ENCODE assay signal across 8 cellular contexts in genomic region chr15:85618956-85619491, GRCh38.
DNase-seq lines count a peak whose midpoint lies in the region; ATAC-seq lines count a peak whose summit lies in the region.

No MANE protein-coding gene starts in this region.

- ATAC-seq in GM18909 (IDR thresholded peaks at IDR 0.05; ENCODE audit: poor library complexity, unreplicated experiment) (peak; percentile 64), HG03097 (IDR thresholded peaks at IDR 0.05; ENCODE audit: low FRiP score, unreplicated experiment) (no peak)
- ATAC-seq in naive thymus-derived CD4-positive, alpha-beta T cell: peak; percentile 77
- ATAC-seq in stimulated activated effector memory CD8-positive, alpha-beta T cell treated with anti-CD3 and anti-CD28 coated beads, Interleukin-12 subunit alpha, Interleukin-12 subunit beta, amount 100 ng/mL, for 72 hours: peak; percentile 91

- 2 to 10% methylated on average over 8 of the region's 8 CpGs for WGBS in esophagus, 2 donors

- no peaks in the 10 kb centered on the region for H3K27me3 ChIP-seq in esophagus (ENCODE audit: control insufficient read depth in 1 of 2, insufficient read depth in 2 of 2, low read length in 2 of 2)
- no peaks in the 10 kb centered on the region for H3K27me3 ChIP-seq in naive thymus-derived CD4-positive, alpha-beta T cell (ENCODE audit: control insufficient read depth in 2 of 2, insufficient read depth in 2 of 2, low read length in 2 of 2)

- intact Hi-C loops in naive thymus-derived CD4-positive, alpha-beta T cell (cut with micrococcal nuclease): loop anchor here (1.0 to 10.0 kb wide), 4 partner anchors 49 to 226 kb away; no protein-coding TSS in a partner anchor

- peaks cover 0 to 2% of the 10 kb centered on the region in 2 donors for H3K36me3 ChIP-seq in esophagus (ENCODE audit: control insufficient read depth in 2 of 2, insufficient read depth in 2 of 2, low read length in 1 of 2)
- H3K36me3 ChIP-seq in naive thymus-derived CD4-positive, alpha-beta T cell (ENCODE audit: control insufficient read depth in 2 of 3, insufficient read depth in 3 of 3, low read length in 3 of 3): no peaks in the 10 kb centered on the region

- DNase-seq in HS-5 (ENCODE audit: low read depth) (peak; percentile 80), NCI-H2107 (lab: John Stamatoyannopoulos, UW) (no peak)
- peak; percentile 33 to 44 (median 41) for DNase-seq in activated CD8-positive, alpha-beta memory T cell treated with anti-CD3 and anti-CD28 coated beads for 48 hours (ENCODE audit: low read depth in 2 of 3, low spot score in 2 of 3)
- peak in 6 of 9 donors; percentile 13 to 68 (median 24) for DNase-seq in naive thymus-derived CD4-positive, alpha-beta T cell
- peak; percentile 31 to 81 for DNase-seq in stimulated activated effector memory CD8-positive, alpha-beta T cell treated with anti-CD3 and anti-CD28 coated beads, Interleukin-12 subunit alpha, Interleukin-12 subunit beta, amount 100 ng/mL, for 72 hours (ENCODE audit: low spot score in 2 of 2)

- H3K9me3 ChIP-seq in esophagus (ENCODE audit: control insufficient read depth in 2 of 2, insufficient read depth in 1 of 2, low read depth in 1 of 2, low read length in 1 of 2): no peaks in the 10 kb centered on the region
- no peaks in the 10 kb centered on the region for H3K9me3 ChIP-seq in naive thymus-derived CD4-positive, alpha-beta T cell (ENCODE audit: control insufficient read depth in 2 of 3, low read length in 3 of 3)

- peaks cover 14 to 41% (median 26%) of the 10 kb centered on the region in 7 donors for H3K4me1 Mint-ChIP-seq in naive thymus-derived CD4-positive, alpha-beta T cell
- H3K4me1 Mint-ChIP-seq in stimulated activated effector memory CD8-positive, alpha-beta T cell treated with anti-CD3 and anti-CD28 coated beads, Interleukin-12 subunit alpha, Interleukin-12 subunit beta, amount 100 ng/mL, for 72 hours: peaks cover 18% of the 10 kb centered on the region

- no peak overlapping the region for H3K27ac Mint-ChIP-seq in naive thymus-derived CD4-positive, alpha-beta T cell
- H3K27ac Mint-ChIP-seq in stimulated activated effector memory CD8-positive, alpha-beta T cell treated with anti-CD3 and anti-CD28 coated beads, Interleukin-12 subunit alpha, Interleukin-12 subunit beta, amount 100 ng/mL, for 72 hours: no peak overlapping the region

- no peak overlapping the region for H3K4me3 Mint-ChIP-seq in naive thymus-derived CD4-positive, alpha-beta T cell
- H3K4me3 Mint-ChIP-seq in stimulated activated effector memory CD8-positive, alpha-beta T cell treated with anti-CD3 and anti-CD28 coated beads, Interleukin-12 subunit alpha, Interleukin-12 subunit beta, amount 100 ng/mL, for 72 hours: no peak overlapping the region

- no peaks in the 10 kb centered on the region for H3K4me1 ChIP-seq in esophagus (ENCODE audit: control insufficient read depth in 2 of 2, insufficient read depth in 2 of 2, low read length in 1 of 2)
- peaks cover 29 to 38% of the 10 kb centered on the region in 2 donors for H3K4me1 ChIP-seq in naive thymus-derived CD4-positive, alpha-beta T cell (ENCODE audit: control insufficient read depth in 2 of 2, insufficient read depth in 2 of 2, low read length in 2 of 2)

- peaks cover 0 to 4% (median 0%) of the 10 kb centered on the region in 5 donors for H3K36me3 Mint-ChIP-seq in naive thymus-derived CD4-positive, alpha-beta T cell
- H3K36me3 Mint-ChIP-seq in stimulated activated effector memory CD8-positive, alpha-beta T cell treated with anti-CD3 and anti-CD28 coated beads, Interleukin-12 subunit alpha, Interleukin-12 subunit beta, amount 100 ng/mL, for 72 hours: no peaks in the 10 kb centered on the region

- no peaks in the 10 kb centered on the region for H3K9me3 Mint-ChIP-seq in naive thymus-derived CD4-positive, alpha-beta T cell
- H3K9me3 Mint-ChIP-seq in stimulated activated effector memory CD8-positive, alpha-beta T cell treated with anti-CD3 and anti-CD28 coated beads, Interleukin-12 subunit alpha, Interleukin-12 subunit beta, amount 100 ng/mL, for 72 hours: no peaks in the 10 kb centered on the region

- POLR2A ChIA-PET in naive thymus-derived CD4-positive, alpha-beta T cell (lab: Charles Lee): interaction anchor here (1.1 to 1.9 kb wide), 3 partner anchors 9 to 75 kb away, joined by 4 to 7 read pairs (median 6); no protein-coding TSS in a partner anchor

- no peaks in the 10 kb centered on the region for H3K27me3 Mint-ChIP-seq in naive thymus-derived CD4-positive, alpha-beta T cell

- H3K27ac ChIP-seq in esophagus (ENCODE audit: low read depth in 2 of 2, low read length in 1 of 2): peak overlapping the region; percentile 50 to 67
- H3K27ac ChIP-seq in naive thymus-derived CD4-positive, alpha-beta T cell (ENCODE audit: low read depth, low read length): peak overlapping the region; percentile 6

- CTCF ChIA-PET in naive thymus-derived CD4-positive, alpha-beta T cell (lab: Charles Lee): interaction anchor here (1.0 to 1.3 kb wide), 3 partner anchors 9 to 49 kb away, joined by 3 read pairs; no protein-coding TSS in a partner anchor

- H3K4me3 ChIP-seq in esophagus (ENCODE audit: low read depth in 1 of 2, low read length in 2 of 2): peak overlapping the region in 1 of 2 donors; percentile 51
- H3K4me3 ChIP-seq in naive thymus-derived CD4-positive, alpha-beta T cell (ENCODE audit: low read length): peak overlapping the region; percentile 3
